17 cellular contexts compared by ENCODE assay signal in genomic region chr11:112118176-112118575, GRCh38. TPM values are rescaled to one million over a fixed set of nuclear protein-coding genes. Genes with fewer than 3 reads are reported as not detected.
"Had no signal": no experiment of that assay in that cellular context is flagged by ENCODE, and none has a peak within 500 bp of the region (broad histone marks: within the 10 kb centered on the region; RNA-seq: fewer than 3 reads in every experiment).

No MANE protein-coding gene starts in this region.

- H3K27ac Mint-ChIP-seq: activated B cell treated with CpG ODN at 0.5 μM for 24 hours; activated naive CD4-positive, alpha-beta T cell treated with anti-CD3 and anti-CD28 coated beads, Interleukin-2, amount 50 U/mL, for 72 hours; dendritic cell treated with granulocyte-macrophage colony-stimulating factor and Interleukin-4, amounts not matched to agents 40 ng/mL and 50 ng/mL, for 4 days; effector memory CD8-positive, alpha-beta T cell; nephron progenitor cell; T-helper 17 cell had no signal

- H3K36me3 Mint-ChIP-seq: activated naive CD4-positive, alpha-beta T cell treated with anti-CD3 and anti-CD28 coated beads, Interleukin-2, amount 50 U/mL, for 72 hours had no signal

- H3K27me3 ChIP-seq: brain microvascular endothelial cell, sigmoid colon, stomach had no signal

- H3K27me3 Mint-ChIP-seq: activated B cell treated with CpG ODN at 0.5 μM for 24 hours; dendritic cell treated with granulocyte-macrophage colony-stimulating factor and Interleukin-4, amounts not matched to agents 40 ng/mL and 50 ng/mL, for 4 days; effector memory CD8-positive, alpha-beta T cell; T-helper 17 cell had no signal

- H3K36me3 ChIP-seq: brain microvascular endothelial cell, sigmoid colon, thoracic aorta had no signal

- H3K9me3 ChIP-seq: sigmoid colon, stomach, thoracic aorta had no signal

- H3K4me3 ChIP-seq: sigmoid colon, stomach, thoracic aorta had no signal

- ATAC-seq: activated naive CD4-positive, alpha-beta T cell treated with anti-CD3 and anti-CD28 coated beads, Interleukin-2, amount 50 U/mL, for 72 hours; effector memory CD8-positive, alpha-beta T cell; left ventricle myocardium superior; T-helper 17 cell had no signal

- H3K27ac ChIP-seq: brain microvascular endothelial cell, sigmoid colon, stomach, thoracic aorta had no signal

- H3K4me3 Mint-ChIP-seq: activated B cell treated with CpG ODN at 0.5 μM for 24 hours; dendritic cell treated with granulocyte-macrophage colony-stimulating factor and Interleukin-4, amounts not matched to agents 40 ng/mL and 50 ng/mL, for 4 days; effector memory CD8-positive, alpha-beta T cell; nephron progenitor cell; T-helper 17 cell had no signal

- DNase-seq: activated B cell treated with CpG ODN at 0.5 μM for 24 hours; activated effector memory CD4-positive, alpha-beta T cell treated with Interleukin-2 at 50 U/mL for 16 hours; activated T-cell treated with anti-CD3 and anti-CD28 coated beads for 4 hours; brain microvascular endothelial cell; effector memory CD8-positive, alpha-beta T cell; kidney; left ventricle myocardium superior; mesenchymal stem cell; nephron progenitor cell; sigmoid colon; stimulated activated CD4-positive, alpha-beta T cell treated with anti-CD3 and anti-CD28 coated beads, Interleukin-2, amount 100 ng/mL, for 48 hours; stomach; T-helper 17 cell had no signal

- H3K4me1 Mint-ChIP-seq: nephron progenitor cell had no signal

- H3K9me3 Mint-ChIP-seq: activated B cell treated with CpG ODN at 0.5 μM for 24 hours; activated naive CD4-positive, alpha-beta T cell treated with anti-CD3 and anti-CD28 coated beads, Interleukin-2, amount 50 U/mL, for 72 hours; dendritic cell treated with granulocyte-macrophage colony-stimulating factor and Interleukin-4, amounts not matched to agents 40 ng/mL and 50 ng/mL, for 4 days; effector memory CD8-positive, alpha-beta T cell had no signal

RNA-seq across cellular contexts. Expression of gene IL18, which starts 45.7 kb away (rescaled TPM):
- total RNA-seq: activated naive CD4-positive, alpha-beta T cell treated with anti-CD3 and anti-CD28 coated beads, Interleukin-2, amount 50 U/mL, for 72 hours; osteoblast had no signal
